Comparison of ENCODE assay signal across 2 cellular contexts in genomic region chr13:44978328-44978727, GRCh38.
TF ChIP-seq lines count a peak whose summit lies in the region.

No MANE protein-coding gene starts in this region.

TF ChIP-seq in SK-N-SH, 30 proteins besides CTCF, POLR2A, EP300 and RAD21:
- TF ChIP-seq TEAD4 (IDR thresholded peaks at IDR 0.05; ENCODE audit: borderline replicate concordance, insufficient read depth) (no peak), GABPA (IDR thresholded peaks at IDR 0.05; ENCODE audit: low read depth) (no peak), MXI1 (IDR thresholded peaks at IDR 0.05; ENCODE audit: low read depth, low read length) (no peak), MAX (IDR thresholded peaks at IDR 0.05; ENCODE audit: low read depth) (no peak), TAF1 (IDR thresholded peaks at IDR 0.05; ENCODE audit: borderline replicate concordance, low read depth, low read length) (no peak), RXRA (IDR thresholded peaks at IDR 0.05; ENCODE audit: borderline replicate concordance, low read depth) (no peak), CHD2 (IDR thresholded peaks at IDR 0.05; ENCODE audit: low read length, partially characterized antibody) (no peak), FOXJ3 (CRISPR knock-in tag; IDR thresholded peaks at IDR 0.05) (no peak)
- TF ChIP-seq, protein P1, sequence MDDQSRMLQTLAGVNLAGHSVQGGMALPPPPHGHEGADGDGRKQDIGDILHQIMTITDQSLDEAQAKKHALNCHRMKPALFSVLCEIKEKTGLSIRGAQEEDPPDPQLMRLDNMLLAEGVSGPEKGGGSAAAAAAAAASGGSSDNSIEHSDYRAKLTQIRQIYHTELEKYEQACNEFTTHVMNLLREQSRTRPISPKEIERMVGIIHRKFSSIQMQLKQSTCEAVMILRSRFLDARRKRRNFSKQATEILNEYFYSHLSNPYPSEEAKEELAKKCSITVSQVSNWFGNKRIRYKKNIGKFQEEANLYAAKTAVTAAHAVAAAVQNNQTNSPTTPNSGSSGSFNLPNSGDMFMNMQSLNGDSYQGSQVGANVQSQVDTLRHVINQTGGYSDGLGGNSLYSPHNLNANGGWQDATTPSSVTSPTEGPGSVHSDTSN (IDR thresholded peaks at IDR 0.05): no peak
- TF ChIP-seq, protein P2, sequence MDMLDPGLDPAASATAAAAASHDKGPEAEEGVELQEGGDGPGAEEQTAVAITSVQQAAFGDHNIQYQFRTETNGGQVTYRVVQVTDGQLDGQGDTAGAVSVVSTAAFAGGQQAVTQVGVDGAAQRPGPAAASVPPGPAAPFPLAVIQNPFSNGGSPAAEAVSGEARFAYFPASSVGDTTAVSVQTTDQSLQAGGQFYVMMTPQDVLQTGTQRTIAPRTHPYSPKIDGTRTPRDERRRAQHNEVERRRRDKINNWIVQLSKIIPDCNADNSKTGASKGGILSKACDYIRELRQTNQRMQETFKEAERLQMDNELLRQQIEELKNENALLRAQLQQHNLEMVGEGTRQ (IDR thresholded peaks at IDR 0.05; ENCODE audit: borderline replicate concordance, low read depth, low read length): no peak

TF ChIP-seq in SK-N-SH treated with all-trans-retinoic acid at 6 μM for 48 hours, 23 proteins besides CTCF, POLR2A, EP300 and RAD21:
- TF ChIP-seq ZC3H10 (CRISPR knock-in tag; IDR thresholded peaks at IDR 0.05) (no peak), ARNTL (CRISPR knock-in tag; IDR thresholded peaks at IDR 0.05; ENCODE audit: borderline replicate concordance, low read depth) (no peak), ZNF8 (CRISPR knock-in tag; IDR thresholded peaks at IDR 0.05) (no peak), ZFP30 (CRISPR knock-in tag; IDR thresholded peaks at IDR 0.05) (no peak), ZFP3 (CRISPR knock-in tag; IDR thresholded peaks at IDR 0.05) (no peak), ESRRG (CRISPR knock-in tag; IDR thresholded peaks at IDR 0.05) (no peak), ZNF70 (CRISPR knock-in tag; IDR thresholded peaks at IDR 0.05) (no peak), SNAI2 (CRISPR knock-in tag; IDR thresholded peaks at IDR 0.05) (no peak), BACH2 (CRISPR knock-in tag; IDR thresholded peaks at IDR 0.05; ENCODE audit: borderline replicate concordance) (no peak), TSHZ2 (CRISPR knock-in tag; IDR thresholded peaks at IDR 0.05) (no peak), ZNF565 (CRISPR knock-in tag; conservative IDR thresholded peaks at IDR 0.05; ENCODE audit: low read depth) (no peak), OSR1 (CRISPR knock-in tag; IDR thresholded peaks at IDR 0.05) (no peak), TOX (CRISPR knock-in tag; IDR thresholded peaks at IDR 0.05; ENCODE audit: borderline replicate concordance) (no peak), PPARA (CRISPR knock-in tag; IDR thresholded peaks at IDR 0.05; ENCODE audit: borderline replicate concordance) (no peak), ISL1 (CRISPR knock-in tag; IDR thresholded peaks at IDR 0.05) (no peak)
- TF ChIP-seq, protein P3, sequence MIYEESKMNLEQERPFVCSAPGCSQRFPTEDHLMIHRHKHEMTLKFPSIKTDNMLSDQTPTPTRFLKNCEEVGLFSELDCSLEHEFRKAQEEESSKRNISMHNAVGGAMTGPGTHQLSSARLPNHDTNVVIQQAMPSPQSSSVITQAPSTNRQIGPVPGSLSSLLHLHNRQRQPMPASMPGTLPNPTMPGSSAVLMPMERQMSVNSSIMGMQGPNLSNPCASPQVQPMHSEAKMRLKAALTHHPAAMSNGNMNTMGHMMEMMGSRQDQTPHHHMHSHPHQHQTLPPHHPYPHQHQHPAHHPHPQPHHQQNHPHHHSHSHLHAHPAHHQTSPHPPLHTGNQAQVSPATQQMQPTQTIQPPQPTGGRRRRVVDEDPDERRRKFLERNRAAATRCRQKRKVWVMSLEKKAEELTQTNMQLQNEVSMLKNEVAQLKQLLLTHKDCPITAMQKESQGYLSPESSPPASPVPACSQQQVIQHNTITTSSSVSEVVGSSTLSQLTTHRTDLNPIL (CRISPR knock-in tag; IDR thresholded peaks at IDR 0.05; ENCODE audit: low read depth): no peak
- TF ChIP-seq, protein P4, sequence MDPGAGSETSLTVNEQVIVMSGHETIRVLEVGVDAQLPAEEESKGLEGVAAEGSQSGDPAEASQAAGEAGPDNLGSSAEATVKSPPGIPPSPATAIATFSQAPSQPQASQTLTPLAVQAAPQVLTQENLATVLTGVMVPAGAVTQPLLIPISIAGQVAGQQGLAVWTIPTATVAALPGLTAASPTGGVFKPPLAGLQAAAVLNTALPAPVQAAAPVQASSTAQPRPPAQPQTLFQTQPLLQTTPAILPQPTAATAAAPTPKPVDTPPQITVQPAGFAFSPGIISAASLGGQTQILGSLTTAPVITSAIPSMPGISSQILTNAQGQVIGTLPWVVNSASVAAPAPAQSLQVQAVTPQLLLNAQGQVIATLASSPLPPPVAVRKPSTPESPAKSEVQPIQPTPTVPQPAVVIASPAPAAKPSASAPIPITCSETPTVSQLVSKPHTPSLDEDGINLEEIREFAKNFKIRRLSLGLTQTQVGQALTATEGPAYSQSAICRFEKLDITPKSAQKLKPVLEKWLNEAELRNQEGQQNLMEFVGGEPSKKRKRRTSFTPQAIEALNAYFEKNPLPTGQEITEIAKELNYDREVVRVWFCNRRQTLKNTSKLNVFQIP (CRISPR knock-in tag; IDR thresholded peaks at IDR 0.05; ENCODE audit: borderline replicate concordance, low read depth): no peak
- TF ChIP-seq, protein P5, sequence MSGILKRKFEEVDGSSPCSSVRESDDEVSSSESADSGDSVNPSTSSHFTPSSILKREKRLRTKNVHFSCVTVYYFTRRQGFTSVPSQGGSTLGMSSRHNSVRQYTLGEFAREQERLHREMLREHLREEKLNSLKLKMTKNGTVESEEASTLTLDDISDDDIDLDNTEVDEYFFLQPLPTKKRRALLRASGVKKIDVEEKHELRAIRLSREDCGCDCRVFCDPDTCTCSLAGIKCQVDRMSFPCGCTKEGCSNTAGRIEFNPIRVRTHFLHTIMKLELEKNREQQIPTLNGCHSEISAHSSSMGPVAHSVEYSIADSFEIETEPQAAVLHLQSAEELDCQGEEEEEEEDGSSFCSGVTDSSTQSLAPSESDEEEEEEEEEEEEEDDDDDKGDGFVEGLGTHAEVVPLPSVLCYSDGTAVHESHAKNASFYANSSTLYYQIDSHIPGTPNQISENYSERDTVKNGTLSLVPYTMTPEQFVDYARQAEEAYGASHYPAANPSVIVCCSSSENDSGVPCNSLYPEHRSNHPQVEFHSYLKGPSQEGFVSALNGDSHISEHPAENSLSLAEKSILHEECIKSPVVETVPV (CRISPR knock-in tag; IDR thresholded peaks at IDR 0.05): no peak
- TF ChIP-seq, protein P6, sequence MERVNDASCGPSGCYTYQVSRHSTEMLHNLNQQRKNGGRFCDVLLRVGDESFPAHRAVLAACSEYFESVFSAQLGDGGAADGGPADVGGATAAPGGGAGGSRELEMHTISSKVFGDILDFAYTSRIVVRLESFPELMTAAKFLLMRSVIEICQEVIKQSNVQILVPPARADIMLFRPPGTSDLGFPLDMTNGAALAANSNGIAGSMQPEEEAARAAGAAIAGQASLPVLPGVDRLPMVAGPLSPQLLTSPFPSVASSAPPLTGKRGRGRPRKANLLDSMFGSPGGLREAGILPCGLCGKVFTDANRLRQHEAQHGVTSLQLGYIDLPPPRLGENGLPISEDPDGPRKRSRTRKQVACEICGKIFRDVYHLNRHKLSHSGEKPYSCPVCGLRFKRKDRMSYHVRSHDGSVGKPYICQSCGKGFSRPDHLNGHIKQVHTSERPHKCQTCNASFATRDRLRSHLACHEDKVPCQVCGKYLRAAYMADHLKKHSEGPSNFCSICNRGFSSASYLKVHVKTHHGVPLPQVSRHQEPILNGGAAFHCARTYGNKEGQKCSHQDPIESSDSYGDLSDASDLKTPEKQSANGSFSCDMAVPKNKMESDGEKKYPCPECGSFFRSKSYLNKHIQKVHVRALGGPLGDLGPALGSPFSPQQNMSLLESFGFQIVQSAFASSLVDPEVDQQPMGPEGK (CRISPR knock-in tag; IDR thresholded peaks at IDR 0.05; ENCODE audit: borderline replicate concordance): no peak
